In genomic region chr5:166625210-166625865, GRCh38 we compare ENCODE assay signal across 23 cellular contexts.
DNase-seq lines count a peak whose midpoint lies in the region; ATAC-seq and TF ChIP-seq lines count a peak whose summit lies in the region.
"Had no signal": no experiment of that assay in that cellular context is flagged by ENCODE, and none has a peak within 500 bp of the region (broad histone marks: within the 10 kb centered on the region; RNA-seq: fewer than 3 reads in every experiment).

No MANE protein-coding gene starts in this region.

- no peak overlapping the region for H2AFZ ChIP-seq in SK-N-SH (ENCODE audit: low read depth)
- H2AFZ ChIP-seq: parathyroid adenoma, PC-9 had no signal

- ATAC-seq in SK-N-SH treated with all-trans-retinoic acid at 6 μM for 48 hours, result no peak
- ATAC-seq: gastrocnemius medialis had no signal

- no peaks in the 10 kb centered on the region for H3K9me2 ChIP-seq in SK-N-SH

- H3K4me3 ChIP-seq in SK-N-SH (ENCODE audit: low read depth in 2 of 2, low read length in 1 of 2) (no peak overlapping the region), fibroblast of mammary gland (ENCODE audit: control insufficient read depth, low read depth, low read length) (no peak overlapping the region), mesodermal cell (ENCODE audit: extremely low read depth, insufficient read depth, low read length, poor library complexity, severe bottlenecking) (no peak overlapping the region), MG63 (no peak overlapping the region)
- H3K4me3 ChIP-seq in effector memory CD4-positive, alpha-beta T cell (ENCODE audit: insufficient read depth, low read depth, low read length, poor library complexity, severe bottlenecking), result no peak overlapping the region
- H3K4me3 ChIP-seq: gastrocnemius medialis, PC-9, sigmoid colon, tibial nerve had no signal

- H3K36me3 ChIP-seq in SK-N-SH (replicated peaks in 1 of 2; ENCODE audit: control insufficient read depth in 1 of 2, insufficient read depth in 2 of 2, low read length in 1 of 2), result no peaks in the 10 kb centered on the region
- H3K36me3 ChIP-seq in mesodermal cell (ENCODE audit: control insufficient read depth, insufficient read depth, low read length), result no peaks in the 10 kb centered on the region
- no peaks in the 10 kb centered on the region for H3K36me3 ChIP-seq in effector memory CD4-positive, alpha-beta T cell (ENCODE audit: control insufficient read depth, insufficient read depth, low read length)
- no peaks in the 10 kb centered on the region for H3K36me3 ChIP-seq in MG63
- H3K36me3 ChIP-seq: BE2C, gastrocnemius medialis, sigmoid colon, tibial nerve had no signal

- POLR2A ChIA-PET in SK-N-SH (lab: Yijun Ruan, JAX), result no interaction called here

- no peak overlapping the region for H3K4me2 ChIP-seq in SK-N-SH
- H3K4me2 ChIP-seq: PC-9 had no signal

- TF ChIP-seq EP300 in SK-N-SH (IDR thresholded peaks at IDR 0.05; ENCODE audit: borderline replicate concordance in 1 of 2, low read depth in 1 of 2, low read length in 1 of 2), result no peak

- H4K20me1 ChIP-seq in SK-N-SH (ENCODE audit: insufficient read depth), result no peaks in the 10 kb centered on the region

- no peaks in the 10 kb centered on the region for H3F3A ChIP-seq in SK-N-SH (replicated peaks; ENCODE audit: insufficient read depth)

- no peaks in the 10 kb centered on the region for H3K27me3 ChIP-seq in SK-N-SH (ENCODE audit: insufficient read depth)
- no peaks in the 10 kb centered on the region for H3K27me3 ChIP-seq in effector memory CD4-positive, alpha-beta T cell (replicated peaks; ENCODE audit: control insufficient read depth, insufficient read depth, low read length, poor library complexity, severe bottlenecking)
- no peaks in the 10 kb centered on the region for H3K27me3 ChIP-seq in MG63
- H3K27me3 ChIP-seq: BE2C, gastrocnemius medialis, sigmoid colon, tibial nerve had no signal

- H3K27ac ChIP-seq in SK-N-SH (ENCODE audit: low read depth in 2 of 2, low read length in 1 of 2) (no peak overlapping the region), mesodermal cell (ENCODE audit: low read depth, low read length, severe bottlenecking) (peak overlapping the region; percentile 92)
- H3K27ac ChIP-seq in effector memory CD4-positive, alpha-beta T cell (ENCODE audit: insufficient read depth, low read length, poor library complexity, severe bottlenecking), result no peak overlapping the region
- H3K27ac ChIP-seq: 22Rv1, gastrocnemius medialis, parathyroid adenoma, PC-9, sigmoid colon, tibial nerve had no signal

- no peak for TF ChIP-seq RAD21 in SK-N-SH (IDR thresholded peaks at IDR 0.05; ENCODE audit: low read length)

- CTCF ChIA-PET in SK-N-SH (lab: Yijun Ruan, JAX), result no interaction called here

- peaks cover 3% of the 10 kb centered on the region; the same call in 1 of the 2 replicates for H3K9me3 ChIP-seq in SK-N-SH
- H3K9me3 ChIP-seq in mesodermal cell (ENCODE audit: control insufficient read depth, low read length), result no peaks in the 10 kb centered on the region
- H3K9me3 ChIP-seq in effector memory CD4-positive, alpha-beta T cell (ENCODE audit: control insufficient read depth, low read length), result no peaks in the 10 kb centered on the region
- H3K9me3 ChIP-seq in MG63, result no peaks in the 10 kb centered on the region
- H3K9me3 ChIP-seq: BE2C, gastrocnemius medialis, sigmoid colon, tibial nerve had no signal

- H3K9ac ChIP-seq in SK-N-SH, result no peak overlapping the region
- H3K9ac ChIP-seq: parathyroid adenoma had no signal

- TF ChIP-seq CTCF in SK-N-SH (IDR thresholded peaks at IDR 0.05) (no peak), fibroblast of mammary gland (conservative IDR thresholded peaks at IDR 0.05; ENCODE audit: control insufficient read depth, insufficient read depth, low read depth, low read length) (no peak)

- H3K4me1 ChIP-seq in SK-N-SH (ENCODE audit: control insufficient read depth in 1 of 2, insufficient read depth in 2 of 2, low read depth in 1 of 2, low read length in 1 of 2), result no peaks in the 10 kb centered on the region; a peak in 1 of 4 replicates
- peaks cover 18% of the 10 kb centered on the region for H3K4me1 ChIP-seq in mesodermal cell (ENCODE audit: control insufficient read depth, insufficient read depth, low read length, poor library complexity, severe bottlenecking)
- H3K4me1 ChIP-seq in effector memory CD4-positive, alpha-beta T cell (ENCODE audit: control insufficient read depth, insufficient read depth, low read length, poor library complexity, severe bottlenecking), result no peaks in the 10 kb centered on the region
- H3K4me1 ChIP-seq: BE2C, gastrocnemius medialis, parathyroid adenoma, tibial nerve had no signal

- 23% methylated on average over 6 of the region's 6 CpGs for WGBS in SK-N-SH (ENCODE audit: low lambda C conversion rate)
- WGBS in mesodermal cell (ENCODE audit: insufficient coverage in 2 of 2), 2 experiments, result 74 to 80% methylated on average over 3 of the region's 6 CpGs

- no peak for DNase-seq in SK-N-SH
- DNase-seq in fibroblast of mammary gland (ENCODE audit: low read depth), result peak; percentile 11
- DNase-seq in effector memory CD4-positive, alpha-beta T cell, result no peak
- no peak for DNase-seq in activated gamma-delta T cell treated with Interleukin-2 at 50 U/mL for 16 hours
- DNase-seq in T1000 (lab: John Stamatoyannopoulos, UW), result no peak
- no peak for DNase-seq in MG63
- DNase-seq: activated CD8-positive, alpha-beta memory T cell treated with anti-CD3 and anti-CD28 coated beads for 24 hours; activated naive CD4-positive, alpha-beta T cell treated with anti-CD3 and anti-CD28 coated beads, Interleukin-2, amount 50 U/mL, for 16 hours; activated T-cell treated with anti-CD3 and anti-CD28 coated beads, Interleukin-2, amount 50 U/mL, for 48 hours; BE2C; cortex of kidney; EL; gastrocnemius medialis; NCI-H1436; NCI-H2171 treated with DMSO at 0.1 percent for 48 hours; PC-9; sigmoid colon; stimulated activated CD4-positive, alpha-beta T cell treated with anti-CD3 and anti-CD28 coated beads, Interleukin-2, amount 100 ng/mL, for 24 hours had no signal

- no peaks in the 10 kb centered on the region for H3K79me2 ChIP-seq in SK-N-SH (ENCODE audit: insufficient read depth)
- H3K79me2 ChIP-seq: parathyroid adenoma had no signal

TF ChIP-seq in SK-N-SH treated with all-trans-retinoic acid at 6 μM for 48 hours, 23 proteins besides CTCF, POLR2A, EP300 and RAD21:
- TF ChIP-seq ZNF8 (CRISPR knock-in tag; IDR thresholded peaks at IDR 0.05), result no peak
- TF ChIP-seq ISL1 (CRISPR knock-in tag; IDR thresholded peaks at IDR 0.05), result peak; percentile 87
- no peak for TF ChIP-seq GLIS3 (CRISPR knock-in tag; IDR thresholded peaks at IDR 0.05)
- TF ChIP-seq ZNF565 (CRISPR knock-in tag; conservative IDR thresholded peaks at IDR 0.05; ENCODE audit: low read depth), result no peak
- TF ChIP-seq BACH2 (CRISPR knock-in tag; IDR thresholded peaks at IDR 0.05; ENCODE audit: borderline replicate concordance), result no peak

TF ChIP-seq in SK-N-SH, 30 proteins besides CTCF, POLR2A, EP300 and RAD21 (continues in another document):
- TF ChIP-seq FOXM1 (IDR thresholded peaks at IDR 0.05; ENCODE audit: low read depth) (no peak), USF2 (IDR thresholded peaks at IDR 0.05; ENCODE audit: borderline replicate concordance, low read depth, low read length) (no peak), GABPA (IDR thresholded peaks at IDR 0.05; ENCODE audit: low read depth) (no peak), NFIC (IDR thresholded peaks at IDR 0.05; ENCODE audit: borderline replicate concordance) (no peak), JUND (IDR thresholded peaks at IDR 0.05) (no peak), FOSL2 (IDR thresholded peaks at IDR 0.05; ENCODE audit: borderline replicate concordance, low read depth) (no peak), TEAD4 (IDR thresholded peaks at IDR 0.05; ENCODE audit: borderline replicate concordance, insufficient read depth) (no peak), TAF1 (IDR thresholded peaks at IDR 0.05; ENCODE audit: borderline replicate concordance, low read depth, low read length) (no peak), RXRA (IDR thresholded peaks at IDR 0.05; ENCODE audit: borderline replicate concordance, low read depth) (no peak)
- TF ChIP-seq, protein P1, sequence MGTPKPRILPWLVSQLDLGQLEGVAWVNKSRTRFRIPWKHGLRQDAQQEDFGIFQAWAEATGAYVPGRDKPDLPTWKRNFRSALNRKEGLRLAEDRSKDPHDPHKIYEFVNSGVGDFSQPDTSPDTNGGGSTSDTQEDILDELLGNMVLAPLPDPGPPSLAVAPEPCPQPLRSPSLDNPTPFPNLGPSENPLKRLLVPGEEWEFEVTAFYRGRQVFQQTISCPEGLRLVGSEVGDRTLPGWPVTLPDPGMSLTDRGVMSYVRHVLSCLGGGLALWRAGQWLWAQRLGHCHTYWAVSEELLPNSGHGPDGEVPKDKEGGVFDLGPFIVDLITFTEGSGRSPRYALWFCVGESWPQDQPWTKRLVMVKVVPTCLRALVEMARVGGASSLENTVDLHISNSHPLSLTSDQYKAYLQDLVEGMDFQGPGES (IDR thresholded peaks at IDR 0.05; ENCODE audit: low read depth, low read length), result no peak
- TF ChIP-seq, protein P2, sequence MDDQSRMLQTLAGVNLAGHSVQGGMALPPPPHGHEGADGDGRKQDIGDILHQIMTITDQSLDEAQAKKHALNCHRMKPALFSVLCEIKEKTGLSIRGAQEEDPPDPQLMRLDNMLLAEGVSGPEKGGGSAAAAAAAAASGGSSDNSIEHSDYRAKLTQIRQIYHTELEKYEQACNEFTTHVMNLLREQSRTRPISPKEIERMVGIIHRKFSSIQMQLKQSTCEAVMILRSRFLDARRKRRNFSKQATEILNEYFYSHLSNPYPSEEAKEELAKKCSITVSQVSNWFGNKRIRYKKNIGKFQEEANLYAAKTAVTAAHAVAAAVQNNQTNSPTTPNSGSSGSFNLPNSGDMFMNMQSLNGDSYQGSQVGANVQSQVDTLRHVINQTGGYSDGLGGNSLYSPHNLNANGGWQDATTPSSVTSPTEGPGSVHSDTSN (IDR thresholded peaks at IDR 0.05), result no peak
